In the genomic region with DNA sequence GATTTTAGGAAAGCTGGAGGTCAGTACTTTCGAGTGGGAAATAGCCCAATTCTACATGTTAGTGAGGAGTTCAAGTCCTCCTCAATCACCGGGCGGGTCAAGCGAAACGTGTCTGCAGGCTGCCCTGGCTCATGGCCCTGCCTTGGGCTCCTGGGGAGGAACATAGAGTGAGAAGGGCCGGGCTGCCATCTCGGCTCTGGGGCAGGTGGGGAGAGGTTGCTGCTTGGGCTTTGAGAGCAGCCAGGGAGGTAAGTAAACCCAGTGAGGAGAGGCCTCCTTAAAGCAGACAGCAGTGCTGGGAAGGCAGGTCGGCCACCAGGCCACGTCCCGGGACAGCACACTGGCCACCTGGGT, we compare ENCODE assay signal across 16 cellular contexts. TPM values are rescaled to one million over a fixed set of nuclear protein-coding genes. Genes with fewer than 3 reads are reported as not detected.
DNase-seq lines count a peak whose midpoint lies in the region; ATAC-seq and TF ChIP-seq lines count a peak whose summit lies in the region.
"Had no signal": no experiment of that assay in that cellular context is flagged by ENCODE, and none has a peak within 500 bp of the region (broad histone marks: within the 10 kb centered on the region; RNA-seq: fewer than 3 reads in every experiment).

No MANE protein-coding gene starts in this region.

- H3K79me2 ChIP-seq in osteoblast (ENCODE audit: insufficient read depth, low read length) = no peaks in the 10 kb centered on the region

- no peak overlapping the region for H2AFZ ChIP-seq in osteoblast (ENCODE audit: low read length)
- H2AFZ ChIP-seq: GM23248 had no signal

- H3K36me3 Mint-ChIP-seq in endothelial cell (ENCODE audit: low read depth, unreplicated experiment) = peaks cover 10% of the 10 kb centered on the region
- H3K36me3 Mint-ChIP-seq in activated naive CD4-positive, alpha-beta T cell treated with anti-CD3 and anti-CD28 coated beads, Interleukin-2, amount 10 ng/mL, durations not matched to agents 7 days and 5 days = peaks cover 29% of the 10 kb centered on the region

- no peak overlapping the region for H3K9ac ChIP-seq in BLaER1
- H3K9ac ChIP-seq: GM23248 had no signal

- DNase-seq in RWPE1 (ENCODE audit: low spot score) (no peak), endothelial cell (ENCODE audit: low spot score) (no peak), osteoblast (ENCODE audit: insufficient read length, low spot score, missing footprints) (peak; percentile 74)
- no peak for DNase-seq in activated naive CD4-positive, alpha-beta T cell treated with anti-CD3 and anti-CD28 coated beads, Interleukin-2, amount 10 ng/mL, durations not matched to agents 7 days and 5 days
- DNase-seq: 8988T; CD8-positive, alpha-beta T cell; COR-L47; DND-41; GDM1; GM23248 had no signal

- H3K27me3 ChIP-seq in BLaER1 (no peaks in the 10 kb centered on the region), osteoblast (ENCODE audit: insufficient read depth, low read length) (no peaks in the 10 kb centered on the region)

- H3K27ac Mint-ChIP-seq in endothelial cell (ENCODE audit: unreplicated experiment) = no peak overlapping the region
- no peak overlapping the region for H3K27ac Mint-ChIP-seq in activated naive CD4-positive, alpha-beta T cell treated with anti-CD3 and anti-CD28 coated beads, Interleukin-2, amount 10 ng/mL, durations not matched to agents 7 days and 5 days
- H3K27ac Mint-ChIP-seq: CD8-positive, alpha-beta T cell had no signal

- TF ChIP-seq CTCF in RWPE1 (conservative IDR thresholded peaks at IDR 0.05; ENCODE audit: low read depth) (no peak), endothelial cell (IDR thresholded peaks at IDR 0.05; ENCODE audit: unreplicated experiment) (no peak), osteoblast (IDR thresholded peaks at IDR 0.05; ENCODE audit: extremely low read depth, low read depth, low read length) (no peak)

- H3K4me2 ChIP-seq in BLaER1 (peak overlapping the region; percentile 89), osteoblast (ENCODE audit: insufficient read depth, low read length) (no peak overlapping the region)

- H3K27ac ChIP-seq in BLaER1 = peak overlapping the region; percentile 73; the same call in 1 of the 2 replicates
- peak overlapping the region; percentile 32 for H3K27ac ChIP-seq in RWPE1
- H3K27ac ChIP-seq in osteoblast (ENCODE audit: low read depth, low read length) = no peak overlapping the region
- H3K27ac ChIP-seq: C4-2B, GM23248 had no signal

- peaks cover 6% of the 10 kb centered on the region for H3K4me1 Mint-ChIP-seq in endothelial cell (ENCODE audit: unreplicated experiment)
- peaks cover 7% of the 10 kb centered on the region for H3K4me1 Mint-ChIP-seq in activated naive CD4-positive, alpha-beta T cell treated with anti-CD3 and anti-CD28 coated beads, Interleukin-2, amount 10 ng/mL, durations not matched to agents 7 days and 5 days
- H3K4me1 Mint-ChIP-seq: IgD-negative memory B cell had no signal

- ATAC-seq in GM19463 (IDR thresholded peaks at IDR 0.05; ENCODE audit: unreplicated experiment) (no peak), GM21526 (IDR thresholded peaks at IDR 0.05; ENCODE audit: low FRiP score, unreplicated experiment) (no peak)
- ATAC-seq: CD8-positive, alpha-beta T cell; HCT116 had no signal

- H3K4me1 ChIP-seq in BLaER1 (peaks cover 57% of the 10 kb centered on the region), osteoblast (ENCODE audit: insufficient read depth, low read length) (no peaks in the 10 kb centered on the region)

- H3K4me3 ChIP-seq in BLaER1 (no peak overlapping the region), osteoblast (ENCODE audit: insufficient read depth, low read length) (no peak overlapping the region)
- H3K4me3 ChIP-seq: GM23248 had no signal

- H3K9me3 Mint-ChIP-seq in endothelial cell (ENCODE audit: unreplicated experiment) = no peaks in the 10 kb centered on the region
- H3K9me3 Mint-ChIP-seq in activated naive CD4-positive, alpha-beta T cell treated with anti-CD3 and anti-CD28 coated beads, Interleukin-2, amount 10 ng/mL, durations not matched to agents 7 days and 5 days = no peaks in the 10 kb centered on the region
- H3K9me3 Mint-ChIP-seq: CD8-positive, alpha-beta T cell; IgD-negative memory B cell had no signal

- H3K27me3 Mint-ChIP-seq in endothelial cell (ENCODE audit: unreplicated experiment) = peaks cover 6% of the 10 kb centered on the region
- no peaks in the 10 kb centered on the region for H3K27me3 Mint-ChIP-seq in activated naive CD4-positive, alpha-beta T cell treated with anti-CD3 and anti-CD28 coated beads, Interleukin-2, amount 10 ng/mL, durations not matched to agents 7 days and 5 days
- H3K27me3 Mint-ChIP-seq: IgD-negative memory B cell had no signal

- CTCF ChIA-PET in RWPE1 (lab: Yijun Ruan, JAX) = no interaction called here
- CTCF ChIA-PET in activated naive CD4-positive, alpha-beta T cell treated with anti-CD3 and anti-CD28 coated beads, Interleukin-2, amount 10 ng/mL, durations not matched to agents 7 days and 5 days (lab: Charles Lee) = no interaction called here

- POLR2A ChIA-PET in RWPE1 (lab: Yijun Ruan, JAX; ENCODE audit: low non-redundant PET) = no interaction called here

- peaks cover 32% of the 10 kb centered on the region for H4K20me1 ChIP-seq in BLaER1
- no peaks in the 10 kb centered on the region for H4K20me1 ChIP-seq in osteoblast (ENCODE audit: insufficient read depth, low read length)

- no peaks in the 10 kb centered on the region for H3K9me3 ChIP-seq in BLaER1
- no peaks in the 10 kb centered on the region for H3K9me3 ChIP-seq in osteoblast (ENCODE audit: low read depth, low read length)

- H3K36me3 ChIP-seq in BLaER1 (peaks cover 78% of the 10 kb centered on the region), osteoblast (ENCODE audit: insufficient read depth, low read length) (peaks cover 13% of the 10 kb centered on the region)

- peak overlapping the region; percentile 33 for H3K4me3 Mint-ChIP-seq in endothelial cell (ENCODE audit: unreplicated experiment)
- H3K4me3 Mint-ChIP-seq in activated naive CD4-positive, alpha-beta T cell treated with anti-CD3 and anti-CD28 coated beads, Interleukin-2, amount 10 ng/mL, durations not matched to agents 7 days and 5 days = no peak overlapping the region
- H3K4me3 Mint-ChIP-seq: CD8-positive, alpha-beta T cell had no signal

RNA-seq across cellular contexts. Expression of a gene that starts 32.0 kb away (rescaled TPM):
- total RNA-seq in endothelial cell (ENCODE audit: unreplicated experiment) (765 TPM), osteoblast (1,904 and 1,975 TPM in 2 replicates)

RNA-seq across cellular contexts. Expression of a gene that starts 42.5 kb away (rescaled TPM):
- total RNA-seq in endothelial cell (ENCODE audit: unreplicated experiment) = 9.2 TPM
- 14.1 and 16.6 TPM in 2 replicates for total RNA-seq in osteoblast

RNA-seq across cellular contexts. Expression of a gene that starts 47.0 kb away (rescaled TPM):
- total RNA-seq in endothelial cell (ENCODE audit: unreplicated experiment) (1.4 TPM), osteoblast (2.1 and 2.2 TPM in 2 replicates)
